14 cellular contexts compared by ENCODE assay signal in the genomic region with DNA sequence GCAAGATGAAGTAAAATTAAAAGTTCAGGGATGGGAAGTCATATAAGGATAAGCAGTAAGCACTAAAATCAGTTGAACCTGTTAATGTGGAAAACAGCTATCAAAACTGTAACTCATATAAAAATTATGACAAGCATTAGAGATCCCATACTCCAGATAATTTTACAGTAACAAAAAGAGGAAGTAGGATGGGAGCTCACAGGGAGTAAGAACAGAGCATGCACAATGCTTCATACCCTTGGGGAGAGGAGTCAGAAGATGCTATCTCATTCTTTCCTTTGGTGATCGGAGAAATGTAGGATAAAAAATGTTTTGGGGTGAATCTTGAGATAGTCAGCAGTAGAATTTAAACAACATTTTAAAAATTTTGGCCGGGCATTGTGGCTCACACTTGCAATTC.
"Had no signal": no experiment of that assay in that cellular context is flagged by ENCODE, and none has a peak within 500 bp of the region (broad histone marks: within the 10 kb centered on the region; RNA-seq: fewer than 3 reads in every experiment).

No MANE protein-coding gene starts in this region.

- H3K4me3 Mint-ChIP-seq: activated CD4-positive, alpha-beta T cell treated with anti-CD3 and anti-CD28 coated beads, Interleukin-2, amount 10 ng/mL, durations not matched to agents 24 days and 14 days; activated CD8-positive, alpha-beta T cell treated with anti-CD3 and anti-CD28 coated beads, Interleukin-2, amount 10 ng/mL, durations not matched to agents 7 days and 5 days; naive B cell had no signal

- DNase-seq: activated CD4-positive, alpha-beta T cell treated with anti-CD3 and anti-CD28 coated beads, Interleukin-2, amount 10 ng/mL, durations not matched to agents 24 days and 14 days; activated CD4-positive, CD25-positive, alpha-beta regulatory T cell; activated CD8-positive, alpha-beta memory T cell treated with anti-CD3 and anti-CD28 coated beads, Interleukin-2, amount 50 U/mL, for 4 hours; activated CD8-positive, alpha-beta T cell treated with anti-CD3 and anti-CD28 coated beads, Interleukin-2, amount 10 ng/mL, durations not matched to agents 7 days and 5 days; dermis blood vessel endothelial cell; foreskin melanocyte; left ventricle myocardium inferior; naive B cell; posterior cingulate gyrus; stimulated activated CD4-positive, alpha-beta T cell treated with anti-CD3 and anti-CD28 coated beads, Interleukin-2, amount 100 ng/mL, for 48 hours; stimulated activated naive CD4-positive, alpha-beta T cell; tibial artery had no signal

- H3K36me3 Mint-ChIP-seq: naive B cell had no signal

- H3K4me3 ChIP-seq: ascending aorta, breast epithelium, left ventricle myocardium inferior, tibial artery had no signal

- H3K27ac Mint-ChIP-seq: activated CD4-positive, alpha-beta T cell treated with anti-CD3 and anti-CD28 coated beads, Interleukin-2, amount 10 ng/mL, durations not matched to agents 24 days and 14 days; activated CD8-positive, alpha-beta T cell treated with anti-CD3 and anti-CD28 coated beads, Interleukin-2, amount 10 ng/mL, durations not matched to agents 7 days and 5 days; naive B cell had no signal

- ATAC-seq: activated CD8-positive, alpha-beta T cell treated with anti-CD3 and anti-CD28 coated beads, Interleukin-2, amount 10 ng/mL, durations not matched to agents 7 days and 5 days had no signal
